Comparison of ENCODE assay signal across 18 cellular contexts in the genomic region with DNA sequence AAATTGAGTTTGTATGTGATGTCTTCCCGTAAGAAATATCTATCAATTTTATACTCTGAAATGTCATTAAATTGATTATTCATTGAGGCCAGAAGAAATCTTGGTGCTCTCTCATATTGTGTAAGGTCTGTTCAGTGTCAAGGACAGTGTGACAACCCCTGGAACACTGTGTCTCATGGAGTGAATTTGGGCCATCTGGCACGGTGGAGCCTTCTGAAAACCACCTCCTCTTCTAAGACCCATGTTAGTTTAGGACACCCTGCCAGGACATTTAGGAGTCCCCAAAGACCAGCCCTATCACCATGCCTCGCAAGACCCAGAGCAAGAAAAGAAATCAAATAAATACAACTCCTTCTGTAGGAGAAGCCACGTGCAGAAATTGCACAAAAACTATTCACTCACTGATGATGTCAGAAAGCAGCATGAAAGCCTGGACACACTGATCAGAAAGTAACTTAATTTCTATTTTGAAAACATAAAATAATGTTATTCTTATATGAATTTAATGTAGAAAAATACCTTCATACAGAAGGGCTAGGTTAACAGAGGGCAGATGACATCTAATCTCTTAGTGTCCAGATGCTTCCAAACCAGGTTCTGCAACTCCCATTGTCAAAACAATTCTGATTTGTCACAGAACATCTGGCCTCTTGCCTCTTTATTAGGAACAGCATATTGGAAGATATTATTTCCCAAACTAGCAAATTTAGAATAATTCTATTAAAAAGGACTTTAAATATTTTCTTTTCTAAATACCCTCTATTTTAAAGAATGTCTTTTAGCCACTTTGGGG.
"Had no signal": no experiment of that assay in that cellular context is flagged by ENCODE, and none has a peak within 500 bp of the region (broad histone marks: within the 10 kb centered on the region; RNA-seq: fewer than 3 reads in every experiment).

No MANE protein-coding gene starts in this region.

- H3K27ac ChIP-seq: suprapubic skin, upper lobe of right lung had no signal

- H3K4me1 ChIP-seq: suprapubic skin, upper lobe of right lung had no signal

- H3K4me3 ChIP-seq: suprapubic skin, upper lobe of right lung had no signal

- H3K36me3 ChIP-seq: suprapubic skin, upper lobe of right lung had no signal

- DNase-seq: activated CD4-positive, alpha-beta T cell treated with anti-CD3 and anti-CD28 coated beads for 1 hour; activated CD4-positive, alpha-beta T cell treated with anti-CD3 and anti-CD28 coated beads, Interleukin-2, amount 50 U/mL, for 48 hours; activated CD8-positive, alpha-beta memory T cell treated with anti-CD3 and anti-CD28 coated beads, Interleukin-2, amount 10 ng/mL, durations not matched to agents 7 days and 5 days; activated effector memory CD4-positive, alpha-beta T cell treated with anti-CD3 and anti-CD28 coated beads, Interleukin-2, amount 50 U/mL, for 16 hours; activated T-cell treated with anti-CD3 and anti-CD28 coated beads, Interleukin-2, amount 50 U/mL, for 4 hours; anterior cingulate cortex; glutamatergic neuron; mesenchymal stem cell; stimulated activated CD4-positive, alpha-beta T cell treated with anti-CD3 and anti-CD28 coated beads, Interleukin-4, amount 100 ng/mL, for 1 hour; stimulated activated CD8-positive, alpha-beta memory T cell treated with anti-CD3 and anti-CD28 coated beads, Interleukin-4, amount 100 ng/mL, for 48 hours; stimulated activated naive CD8-positive, alpha-beta T cell treated with anti-CD3 and anti-CD28 coated beads, Interleukin-15, Interleukin-2, amounts not matched to agents 100 U/mL and 50 U/mL, for 24 hours; T-helper 9 cell; upper lobe of right lung had no signal

- ATAC-seq: activated CD8-positive, alpha-beta memory T cell treated with anti-CD3 and anti-CD28 coated beads, Interleukin-2, amount 10 ng/mL, durations not matched to agents 7 days and 5 days; activated T-cell treated with anti-CD3 and anti-CD28 coated beads, Interleukin-2, amount 50 U/mL, for 4 hours; esophagus mucosa; left lobe of liver; natural killer cell treated with Interleukin-12 subunit alpha and Interleukin-12 subunit beta and Interleukin-15 and Interleukin-18, amount 100 ng/mL, for 72 hours; stimulated activated naive CD8-positive, alpha-beta T cell treated with anti-CD3 and anti-CD28 coated beads, Interleukin-15, Interleukin-2, amounts not matched to agents 100 U/mL and 50 U/mL, for 24 hours; upper lobe of right lung had no signal

- FAIRE-seq: endometrium had no signal

- H3K27me3 ChIP-seq: suprapubic skin, upper lobe of right lung had no signal
